Comparison of ENCODE assay signal across 8 cellular contexts in genomic region chr22:50673231-50674126, GRCh38. TPM values are rescaled to one million over a fixed set of nuclear protein-coding genes. Genes with fewer than 3 reads are reported as not detected.
A peak's percentile ranks its signal among the peaks of the same experiment; 100 is the strongest.
DNase-seq lines count a peak whose midpoint lies in the region; ATAC-seq and TF ChIP-seq lines count a peak whose summit lies in the region.

No MANE protein-coding gene starts in this region.

- H3K4me1 ChIP-seq in right atrium auricular region, result peaks cover 0 to 33% of the 10 kb centered on the region in 2 donors
- no peaks in the 10 kb centered on the region for H3K4me1 ChIP-seq in foreskin keratinocyte

- H3K27ac ChIP-seq in right atrium auricular region (peak overlapping the region; percentile 60 to 63), foreskin keratinocyte (no peak overlapping the region)

- H3K36me3 Mint-ChIP-seq in T-helper 17 cell (ENCODE audit: low read depth), result peaks cover 14% of the 10 kb centered on the region

- peak overlapping the region; percentile 87 for H3K4me3 Mint-ChIP-seq in T-helper 17 cell

- peak; percentile 25 for DNase-seq in GDM1 (lab: John Stamatoyannopoulos, UW)
- no peak for DNase-seq in T-helper 17 cell
- peak; percentile 28 for DNase-seq in right atrium auricular region (ENCODE audit: low spot score)
- peak; percentile 64 for DNase-seq in putamen (ENCODE audit: low spot score)
- no peak for DNase-seq in hepatic stellate cell (ENCODE audit: low spot score)
- DNase-seq in foreskin keratinocyte, result no peak

- no peak overlapping the region for H3K27ac Mint-ChIP-seq in T-helper 17 cell

- peak overlapping the region; percentile 50 to 59 for H3K4me3 ChIP-seq in right atrium auricular region

- ATAC-seq in T-helper 17 cell (peak; percentile 38), GM21825 (IDR thresholded peaks at IDR 0.05; ENCODE audit: unreplicated experiment) (no peak), foreskin keratinocyte (no peak), GM21576 (IDR thresholded peaks at IDR 0.05; ENCODE audit: unreplicated experiment) (no peak)

- H3K27me3 ChIP-seq in right atrium auricular region, result peaks cover 7 to 8% of the 10 kb centered on the region in 2 donors
- peaks cover 22% of the 10 kb centered on the region for H3K27me3 ChIP-seq in foreskin keratinocyte

- peaks cover 28% of the 10 kb centered on the region for H3K4me1 Mint-ChIP-seq in T-helper 17 cell

- peaks cover 43% of the 10 kb centered on the region for H3K27me3 Mint-ChIP-seq in T-helper 17 cell

- TF ChIP-seq CTCF in right atrium auricular region (IDR thresholded peaks at IDR 0.05) (no peak), foreskin keratinocyte (conservative IDR thresholded peaks at IDR 0.05) (no peak)

- no peaks in the 10 kb centered on the region for H3K9me3 ChIP-seq in T-helper 17 cell (ENCODE audit: control insufficient read depth, low read length, poor library complexity, severe bottlenecking)
- H3K9me3 ChIP-seq in right atrium auricular region, result no peaks in the 10 kb centered on the region

- H3K36me3 ChIP-seq in right atrium auricular region, result no peaks in the 10 kb centered on the region

RNA-seq across cellular contexts. Expression of gene SHANK3, which starts 0.9 kb away (rescaled TPM):
- total RNA-seq in T-helper 17 cell (under 1 TPM in 1 of 2 donors, not detected in 1; 0.07 TPM), right atrium auricular region (10 to 100 TPM in 1 of 2 donors, 1 to 10 TPM in 1; 8.2 to 12.3 TPM), foreskin keratinocyte (3.7 and 4.0 TPM in 2 replicates)
- polyA plus RNA-seq in foreskin keratinocyte, result 2.2 and 2.6 TPM in 2 replicates

RNA-seq across cellular contexts. Expression of gene ARSA, which starts 45.5 kb away (rescaled TPM):
- total RNA-seq in T-helper 17 cell (10 to 100 TPM; 59.4 to 64.0 TPM), right atrium auricular region (10 to 100 TPM; 30.7 to 38.9 TPM), foreskin keratinocyte (22.7 and 28.8 TPM in 2 replicates)
- 23.5 and 29.2 TPM in 2 replicates for polyA plus RNA-seq in foreskin keratinocyte

Comparison
In these comparisons a context has a peak if more than half of its experiments do, and no peak if none do; other contexts are left out.
1. DNase-seq: peak in GDM1 (single experiment), right atrium auricular region (single experiment) and putamen (single experiment); none in T-helper 17 cell (0 of 3), hepatic stellate cell (single experiment) and foreskin keratinocyte (0 of 2).